26 cellular contexts compared by ENCODE assay signal in the genomic region with DNA sequence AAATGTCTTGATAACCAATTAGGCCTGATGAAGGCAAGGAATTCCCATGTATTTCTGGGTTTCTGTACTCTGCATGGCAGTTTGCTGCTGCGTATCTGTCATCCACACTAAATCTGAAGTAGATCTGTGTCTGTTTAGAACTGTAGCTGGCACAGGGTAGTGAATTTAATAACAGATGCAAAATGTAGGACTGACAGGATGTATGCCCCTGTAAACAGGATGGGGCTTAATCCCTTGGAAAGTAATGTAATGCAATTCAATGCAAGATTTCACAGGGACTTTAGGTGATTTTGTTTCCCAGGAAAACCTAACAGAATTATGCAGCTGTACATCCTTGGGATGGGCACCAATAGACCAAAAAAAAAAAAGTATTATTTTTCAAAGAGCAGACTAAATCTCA.
"Had no signal": no experiment of that assay in that cellular context is flagged by ENCODE, and none has a peak within 500 bp of the region (broad histone marks: within the 10 kb centered on the region; RNA-seq: fewer than 3 reads in every experiment).

No MANE protein-coding gene starts in this region.

- ATAC-seq: stimulated activated effector memory CD8-positive, alpha-beta T cell treated with anti-CD3 and anti-CD28 coated beads, Interleukin-12 subunit alpha, Interleukin-12 subunit beta, amount 100 ng/mL, for 72 hours; stimulated activated memory B cell treated with anti-CD40 and anti-IgM and Interleukin-4, amounts not matched to agents 10 μg/mL and 1 μg/mL and 100 μg/mL, for 72 hours; stimulated activated naive B cell treated with anti-CD40 and anti-IgM and Interleukin-4, amounts not matched to agents 10 μg/mL and 1 μg/mL and 100 μg/mL, for 72 hours; stimulated activated naive CD8-positive, alpha-beta T cell treated with anti-CD3 and anti-CD28 coated beads, Interleukin-15, amount 100 ng/mL, for 72 hours; stimulated activated naive CD8-positive, alpha-beta T cell treated with anti-CD3 and anti-CD28 coated beads, Interleukin-15, Interleukin-2, amounts not matched to agents 100 U/mL and 50 U/mL, for 24 hours; upper lobe of right lung had no signal

- H3K36me3 ChIP-seq: stomach, suprapubic skin, thoracic aorta, thyroid gland, tibial artery, tibial nerve, transverse colon, upper lobe of left lung, upper lobe of right lung, uterus, vagina had no signal

- H3K27ac ChIP-seq: stomach, suprapubic skin, testis, thoracic aorta, thyroid gland, tibial artery, tibial nerve, transverse colon, upper lobe of left lung, upper lobe of right lung, uterus, vagina had no signal

- H3K4me3 ChIP-seq: stomach, suprapubic skin, testis, thoracic aorta, thyroid gland, tibial artery, tibial nerve, transverse colon, upper lobe of left lung, upper lobe of right lung, uterus, vagina had no signal

- DNase-seq: stimulated activated CD4-positive, alpha-beta T cell treated with anti-CD3 and anti-CD28 coated beads, Interleukin-2, amount 100 ng/mL, for 48 hours; stimulated activated CD4-positive, alpha-beta T cell treated with anti-CD3 and anti-CD28 coated beads, Interleukin-4, amount 100 ng/mL, for 1 hour; stimulated activated CD4-positive, alpha-beta T cell treated with anti-CD3 and anti-CD28 coated beads, Interleukin-4, amount 100 ng/mL, for 24 hours; stimulated activated CD4-positive, alpha-beta T cell treated with anti-CD3 and anti-CD28 coated beads, Interleukin-4, amount 100 ng/mL, for 4 hours; stimulated activated CD8-positive, alpha-beta memory T cell treated with anti-CD3 and anti-CD28 coated beads, Interleukin-4, amount 100 ng/mL, for 48 hours; stimulated activated naive B cell treated with anti-CD40 and anti-IgM and Interleukin-4, amounts not matched to agents 10 μg/mL and 1 μg/mL and 100 μg/mL, for 72 hours; stimulated activated naive CD4-positive, alpha-beta T cell; stimulated activated naive CD4-positive, alpha-beta T cell treated with Interleukin-2 at 50 U/mL for 16 hours; stimulated activated naive CD8-positive, alpha-beta T cell treated with anti-CD3 and anti-CD28 coated beads, Interleukin-15, amount 100 ng/mL, for 72 hours; stimulated activated naive CD8-positive, alpha-beta T cell treated with anti-CD3 and anti-CD28 coated beads, Interleukin-15, Interleukin-2, amounts not matched to agents 100 U/mL and 50 U/mL, for 24 hours; stomach; substantia nigra; testis; thyroid gland; tibial artery; transverse colon; trophoblast cell; upper lobe of left lung; upper lobe of right lung; uterus had no signal

- H3K4me1 ChIP-seq: stomach, suprapubic skin, testis, thyroid gland, tibial artery, tibial nerve, transverse colon, upper lobe of left lung, upper lobe of right lung, uterus, vagina had no signal

- H3K27me3 ChIP-seq: stomach, suprapubic skin, testis, thyroid gland, tibial artery, tibial nerve, transverse colon, upper lobe of left lung, upper lobe of right lung, uterus, vagina had no signal

- H3K9me3 ChIP-seq: stomach, suprapubic skin, testis, thoracic aorta, thyroid gland, tibial artery, tibial nerve, transverse colon, upper lobe of left lung, upper lobe of right lung, uterus, vagina had no signal
